In the genomic region with DNA sequence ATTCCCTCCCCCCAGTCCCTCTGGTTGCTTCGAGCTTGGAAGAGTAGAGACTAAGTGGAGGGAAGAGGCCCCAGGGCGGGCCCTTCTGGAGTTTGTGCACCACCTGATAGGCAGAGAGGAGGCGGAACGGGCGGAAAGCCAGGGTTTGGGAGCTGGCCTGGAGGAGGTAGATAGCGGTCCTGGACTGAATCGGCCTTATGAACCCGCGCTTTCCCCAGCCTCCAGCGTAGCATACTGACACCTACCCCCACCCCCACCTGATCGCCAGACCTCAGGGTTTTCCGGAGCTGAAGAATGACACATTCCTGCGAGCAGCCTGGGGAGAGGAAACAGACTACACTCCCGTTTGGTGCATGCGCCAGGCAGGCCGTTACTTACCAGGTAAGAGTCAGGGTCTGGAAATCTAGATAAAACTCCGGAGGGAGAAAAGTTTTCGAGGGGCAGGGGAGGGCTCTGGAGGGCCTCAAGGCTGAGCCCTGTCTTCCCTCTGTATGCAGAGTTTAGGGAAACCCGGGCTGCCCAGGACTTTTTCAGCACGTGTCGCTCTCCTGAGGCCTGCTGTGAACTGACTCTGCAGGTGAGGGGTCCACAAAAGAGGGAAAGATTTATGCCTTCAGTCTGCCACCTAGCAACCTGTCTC, we compare ENCODE assay signal across 8 cellular contexts. TPM values are rescaled to one million over a fixed set of nuclear protein-coding genes. Genes with fewer than 3 reads are reported as not detected.
DNase-seq lines count a peak whose midpoint lies in the region; ATAC-seq lines count a peak whose summit lies in the region.

No MANE protein-coding gene starts in this region.

- no peaks in the 10 kb centered on the region for H3K9me3 ChIP-seq in thymus (ENCODE audit: control insufficient read depth)

- H3K27ac ChIP-seq in thymus (ENCODE audit: low read depth), result no peak overlapping the region

- H3K4me3 Mint-ChIP-seq in naive thymus-derived CD8-positive, alpha-beta T cell, result peak overlapping the region; percentile 81 to 97 (median 93)

- POLR2A ChIA-PET in naive thymus-derived CD8-positive, alpha-beta T cell (lab: Charles Lee), result interaction anchor here (0.5 to 6.2 kb wide), 19 partner anchors 26 to 1269 kb away, joined by 3 to 112 read pairs (median 16); partner anchors contain the start of genes CCDC163, EIF2B3, MMACHC and MUTYH

- H3K4me3 ChIP-seq in thymus (ENCODE audit: low read length), result peak overlapping the region; percentile 75

- peaks cover 21 to 56% (median 49%) of the 10 kb centered on the region in 4 donors for H3K4me1 Mint-ChIP-seq in naive thymus-derived CD8-positive, alpha-beta T cell

- no peak for ATAC-seq in naive thymus-derived CD8-positive, alpha-beta T cell

- 4% methylated on average over 21 of the region's 21 CpGs for WGBS in thymus

- no peaks in the 10 kb centered on the region for H3K9me3 Mint-ChIP-seq in naive thymus-derived CD8-positive, alpha-beta T cell

- H3K27me3 ChIP-seq in thymus (ENCODE audit: control insufficient read depth, insufficient read depth), result no peaks in the 10 kb centered on the region

- peaks cover 0 to 29% (median 0%) of the 10 kb centered on the region in 3 donors for H3K36me3 Mint-ChIP-seq in naive thymus-derived CD8-positive, alpha-beta T cell

- DNase-seq in activated CD4-positive, alpha-beta T cell treated with anti-CD3 and anti-CD28 coated beads for 24 hours (ENCODE audit: low read depth in 2 of 2), result peak; percentile 24 to 37
- DNase-seq in activated CD4-positive, alpha-beta T cell treated with anti-CD3 and anti-CD28 coated beads for 1 hour, result no peak
- DNase-seq in NCI-H446 treated with DMSO at 0.1 percent for 48 hours (lab: John Stamatoyannopoulos, UW) (peak; percentile 4), fibroblast of peridontal ligament (ENCODE audit: extremely low read depth) (peak; percentile 70), GM19238 (ENCODE audit: insufficient read length, low spot score) (no peak)
- DNase-seq in activated T-cell treated with anti-CD3 and anti-CD28 coated beads, Interleukin-2, amount 50 U/mL, for 1 hour, result peak; percentile 36
- peak in 1 of 10 donors; percentile 15 for DNase-seq in naive thymus-derived CD8-positive, alpha-beta T cell

- peak overlapping the region; percentile 87 to 99 (median 95) for H3K27ac Mint-ChIP-seq in naive thymus-derived CD8-positive, alpha-beta T cell

- H3K4me1 ChIP-seq in thymus (ENCODE audit: control insufficient read depth, insufficient read depth, low read length), result peaks cover 18% of the 10 kb centered on the region

- peaks cover 27% of the 10 kb centered on the region for H3K36me3 ChIP-seq in thymus (ENCODE audit: control insufficient read depth, insufficient read depth)

- H3K27me3 Mint-ChIP-seq in naive thymus-derived CD8-positive, alpha-beta T cell, result no peaks in the 10 kb centered on the region

RNA-seq across cellular contexts. Expression of gene UROD, which starts 0.7 kb away (rescaled TPM):
- total RNA-seq in naive thymus-derived CD8-positive, alpha-beta T cell, result 10 to 100 TPM; 74.9 to 78.8 TPM
- polyA plus RNA-seq in naive thymus-derived CD8-positive, alpha-beta T cell, result 10 to 100 TPM; 71.6 to 80.9 (median 74.9) TPM
- 68.2 TPM for polyA plus RNA-seq in thymus

RNA-seq across cellular contexts. Expression of gene HECTD3, which starts 1.6 kb away (rescaled TPM):
- total RNA-seq in naive thymus-derived CD8-positive, alpha-beta T cell, result 10 to 100 TPM; 47.2 to 49.3 TPM
- 10 to 100 TPM in 2 of 3 donors, 1 to 10 TPM in 1; 7.2 to 17.8 (median 15.6) TPM for polyA plus RNA-seq in naive thymus-derived CD8-positive, alpha-beta T cell
- polyA plus RNA-seq in thymus, result 22.5 TPM

RNA-seq across cellular contexts. Expression of gene EIF2B3, which starts 26.4 kb away (rescaled TPM):
- total RNA-seq in naive thymus-derived CD8-positive, alpha-beta T cell, result 10 to 100 TPM; 16.0 to 16.5 TPM
- 10 to 100 TPM; 22.1 to 27.9 (median 22.5) TPM for polyA plus RNA-seq in naive thymus-derived CD8-positive, alpha-beta T cell
- polyA plus RNA-seq in thymus, result 12.3 TPM

Comparison
In these comparisons a context has a peak if more than half of its experiments do, and no peak if none do; other contexts are left out.
1. DNase-seq: peak in activated CD4-positive, alpha-beta T cell treated with anti-CD3 and anti-CD28 coated beads for 24 hours (2 of 2), NCI-H446 treated with DMSO at 0.1 percent for 48 hours (single experiment), activated T-cell treated with anti-CD3 and anti-CD28 coated beads, Interleukin-2, amount 50 U/mL, for 1 hour (single experiment) and fibroblast of peridontal ligament (single experiment); none in activated CD4-positive, alpha-beta T cell treated with anti-CD3 and anti-CD28 coated beads for 1 hour (single experiment) and GM19238 (single experiment).